1 cellular context compared by ENCODE assay signal in genomic region chr9:91060520-91061343, GRCh38.
A peak's percentile ranks its signal among the peaks of the same experiment; 100 is the strongest.
TF ChIP-seq lines count a peak whose summit lies in the region.

No MANE protein-coding gene starts in this region.

TF ChIP-seq in HepG2, 621 proteins besides CTCF, POLR2A, EP300 and RAD21 (continued from another document and continues in another):
- TF ChIP-seq BCL3 (CRISPR knock-in tag; IDR thresholded peaks at IDR 0.05) (no peak), PRDM10 (CRISPR knock-in tag; IDR thresholded peaks at IDR 0.05; ENCODE audit: low read depth) (no peak), KDM4B (CRISPR knock-in tag; IDR thresholded peaks at IDR 0.05) (peak; percentile 58; the same call in 1 of the 2 replicates), KIAA2018 (CRISPR knock-in tag; IDR thresholded peaks at IDR 0.05; ENCODE audit: borderline replicate concordance) (no peak), ZNF562 (CRISPR knock-in tag; IDR thresholded peaks at IDR 0.05; ENCODE audit: borderline replicate concordance) (no peak), ZNF800 (CRISPR knock-in tag; IDR thresholded peaks at IDR 0.05) (peak; percentile 47; the same call in 1 of the 2 replicates), GATA4 (IDR thresholded peaks at IDR 0.05; ENCODE audit: borderline replicate concordance, low read depth) (no peak), ZFP37 (CRISPR knock-in tag; IDR thresholded peaks at IDR 0.05; ENCODE audit: borderline replicate concordance) (no peak), RNF2 (conservative IDR thresholded peaks at IDR 0.05; ENCODE audit: low read depth) (no peak), ZNF639 (CRISPR knock-in tag; conservative IDR thresholded peaks at IDR 0.05) (no peak), ZNF512B (CRISPR knock-in tag; IDR thresholded peaks at IDR 0.05; ENCODE audit: borderline replicate concordance) (no peak), ZNF3 (CRISPR knock-in tag; IDR thresholded peaks at IDR 0.05) (no peak), ZNF550 (CRISPR knock-in tag; IDR thresholded peaks at IDR 0.05; ENCODE audit: borderline replicate concordance) (no peak), ZNF547 (CRISPR knock-in tag; IDR thresholded peaks at IDR 0.05) (no peak), POLR2AphosphoS5 (IDR thresholded peaks at IDR 0.05; ENCODE audit: low read depth, low read length) (no peak), DMAP1 (CRISPR knock-in tag; IDR thresholded peaks at IDR 0.05) (no peak), ELF1 (CRISPR knock-in tag; IDR thresholded peaks at IDR 0.05) (no peak; the same call in 1 of the 2 replicates), ATF5 (CRISPR knock-in tag; IDR thresholded peaks at IDR 0.05; ENCODE audit: low read depth) (no peak), KLF9 (CRISPR knock-in tag; IDR thresholded peaks at IDR 0.05; ENCODE audit: low read depth) (no peak), ZNF660 (CRISPR knock-in tag; IDR thresholded peaks at IDR 0.05; ENCODE audit: borderline replicate concordance, low read depth) (no peak), ZNF30 (CRISPR knock-in tag; IDR thresholded peaks at IDR 0.05) (no peak), GRHL1 (CRISPR knock-in tag; conservative IDR thresholded peaks at IDR 0.05) (no peak), REXO4 (CRISPR knock-in tag; IDR thresholded peaks at IDR 0.05; ENCODE audit: borderline replicate concordance) (no peak), ZNF414 (CRISPR knock-in tag; IDR thresholded peaks at IDR 0.05) (no peak), ELK4 (CRISPR knock-in tag; IDR thresholded peaks at IDR 0.05; ENCODE audit: borderline replicate concordance) (no peak)
